Comparison of ENCODE assay signal across 20 cellular contexts in the genomic region with DNA sequence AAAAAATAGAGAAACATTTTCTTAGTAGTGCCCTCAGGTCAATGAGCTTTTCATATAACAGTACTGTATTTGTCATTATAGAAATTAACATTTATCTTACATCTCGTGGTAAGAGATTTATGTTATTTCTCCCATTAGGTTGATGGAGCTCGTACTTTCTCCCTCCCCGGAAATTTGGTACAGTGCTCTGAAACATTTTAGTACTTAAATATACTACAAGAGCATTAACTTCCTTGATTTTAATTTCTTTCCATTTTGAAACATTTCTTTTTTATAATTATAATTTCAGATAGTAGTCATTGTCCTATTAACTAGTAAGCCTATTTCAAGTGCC.
"Had no signal": no experiment of that assay in that cellular context is flagged by ENCODE, and none has a peak within 500 bp of the region (broad histone marks: within the 10 kb centered on the region; RNA-seq: fewer than 3 reads in every experiment).

No MANE protein-coding gene starts in this region.

- DNase-seq: activated gamma-delta T cell treated with Interleukin-2 at 50 U/mL for 16 hours; activated T-cell treated with anti-CD3 and anti-CD28 coated beads, Interleukin-2, amount 50 U/mL, for 1 hour; adrenal gland; central memory CD4-positive, alpha-beta T cell; heart left ventricle; left colon; lower lobe of right lung; midbrain; natural killer cell; stimulated activated CD4-positive, alpha-beta T cell treated with anti-CD3 and anti-CD28 coated beads, Interleukin-2, amount 100 ng/mL, for 48 hours; stimulated activated CD8-positive, alpha-beta memory T cell treated with anti-CD3 and anti-CD28 coated beads, Interleukin-4, amount 100 ng/mL, for 48 hours; stimulated activated naive B cell treated with anti-CD40 and anti-IgM and Interleukin-4, amounts not matched to agents 10 μg/mL and 1 μg/mL and 100 μg/mL, for 72 hours; transverse colon; uterus had no signal

- H3K9me3 ChIP-seq: adrenal gland, ascending aorta, gastroesophageal sphincter, heart left ventricle, lower lobe of right lung, transverse colon, uterus had no signal

- H3K27ac Mint-ChIP-seq: activated naive CD4-positive, alpha-beta T cell treated with anti-CD3 and anti-CD28 coated beads, Interleukin-2, amount 50 U/mL, for 72 hours; natural killer cell; stimulated activated naive B cell treated with anti-CD40 and anti-IgM and Interleukin-4, amounts not matched to agents 10 μg/mL and 1 μg/mL and 100 μg/mL, for 72 hours; WTC11 had no signal

- H3K36me3 Mint-ChIP-seq: activated naive CD4-positive, alpha-beta T cell treated with anti-CD3 and anti-CD28 coated beads, Interleukin-2, amount 50 U/mL, for 72 hours; natural killer cell; stimulated activated naive B cell treated with anti-CD40 and anti-IgM and Interleukin-4, amounts not matched to agents 10 μg/mL and 1 μg/mL and 100 μg/mL, for 72 hours; WTC11 had no signal

- H3K4me1 Mint-ChIP-seq: natural killer cell; stimulated activated naive B cell treated with anti-CD40 and anti-IgM and Interleukin-4, amounts not matched to agents 10 μg/mL and 1 μg/mL and 100 μg/mL, for 72 hours; WTC11 had no signal

- H3K9me3 Mint-ChIP-seq: stimulated activated naive B cell treated with anti-CD40 and anti-IgM and Interleukin-4, amounts not matched to agents 10 μg/mL and 1 μg/mL and 100 μg/mL, for 72 hours; WTC11 had no signal

- H3K36me3 ChIP-seq: adrenal gland, ascending aorta, gastroesophageal sphincter, heart left ventricle, lower lobe of right lung, transverse colon, uterus had no signal

- H3K27me3 ChIP-seq: adrenal gland, ascending aorta, transverse colon, uterus had no signal

- H3K27ac ChIP-seq: adrenal gland, ascending aorta, epithelial cell of prostate, gastroesophageal sphincter, heart left ventricle, lower lobe of right lung, transverse colon, uterus had no signal

- H3K4me3 ChIP-seq: adrenal gland, ascending aorta, gastroesophageal sphincter, heart left ventricle, lower lobe of right lung, transverse colon, uterus had no signal

- H3K4me1 ChIP-seq: adrenal gland, ascending aorta, gastroesophageal sphincter, heart left ventricle, lower lobe of right lung, transverse colon, uterus had no signal

- ATAC-seq: activated naive CD4-positive, alpha-beta T cell treated with anti-CD3 and anti-CD28 coated beads, Interleukin-2, amount 50 U/mL, for 72 hours; gastroesophageal sphincter; heart left ventricle; left colon; lower lobe of right lung; natural killer cell; sciatic nerve; stimulated activated naive B cell treated with anti-CD40 and anti-IgM and Interleukin-4, amounts not matched to agents 10 μg/mL and 1 μg/mL and 100 μg/mL, for 72 hours; WTC11 had no signal

- H3K4me3 Mint-ChIP-seq: natural killer cell; stimulated activated naive B cell treated with anti-CD40 and anti-IgM and Interleukin-4, amounts not matched to agents 10 μg/mL and 1 μg/mL and 100 μg/mL, for 72 hours; WTC11 had no signal
